ENCODE assay signal across 1 cellular context in the genomic region with DNA sequence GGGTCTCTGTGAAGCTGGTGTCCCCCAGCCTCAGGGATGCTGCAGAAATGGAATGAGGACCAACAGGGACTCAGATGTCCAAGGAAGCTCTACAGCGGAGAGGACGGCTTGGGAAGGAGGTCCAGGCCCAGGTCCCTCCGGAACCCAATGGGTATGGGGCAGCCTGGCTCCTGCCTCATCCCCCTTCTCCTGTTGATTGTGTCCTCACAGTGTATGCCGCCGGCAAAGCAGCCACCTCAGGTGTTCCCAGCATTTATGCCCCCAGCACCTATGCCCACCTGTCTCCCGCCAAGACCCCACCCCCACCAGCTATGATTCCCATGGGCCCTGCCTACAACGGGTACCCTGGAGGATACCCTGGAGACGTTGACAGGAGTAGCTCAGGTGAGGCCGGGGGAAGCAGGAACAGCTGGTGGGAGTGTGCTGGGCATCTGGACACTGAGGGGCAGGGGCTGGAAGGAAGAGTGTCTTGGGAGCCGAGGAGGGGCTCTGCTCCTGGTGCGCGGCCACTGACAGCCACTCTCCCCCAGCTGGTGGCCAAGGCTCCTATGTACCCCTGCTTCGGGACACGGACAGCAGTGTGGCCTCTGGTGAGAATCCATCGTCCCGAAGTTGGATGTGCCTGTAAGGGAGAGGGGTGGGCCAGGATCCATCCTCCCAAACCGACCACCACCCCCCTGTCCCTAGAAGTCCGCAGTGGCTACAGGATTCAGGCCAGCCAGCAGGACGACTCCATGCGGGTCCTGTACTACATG.
TF ChIP-seq lines count a peak whose summit lies in the region.

No MANE protein-coding gene starts in this region.

TF ChIP-seq in HepG2, 621 proteins besides CTCF, POLR2A, EP300 and RAD21 (continues in another document):
- TF ChIP-seq, protein P1, sequence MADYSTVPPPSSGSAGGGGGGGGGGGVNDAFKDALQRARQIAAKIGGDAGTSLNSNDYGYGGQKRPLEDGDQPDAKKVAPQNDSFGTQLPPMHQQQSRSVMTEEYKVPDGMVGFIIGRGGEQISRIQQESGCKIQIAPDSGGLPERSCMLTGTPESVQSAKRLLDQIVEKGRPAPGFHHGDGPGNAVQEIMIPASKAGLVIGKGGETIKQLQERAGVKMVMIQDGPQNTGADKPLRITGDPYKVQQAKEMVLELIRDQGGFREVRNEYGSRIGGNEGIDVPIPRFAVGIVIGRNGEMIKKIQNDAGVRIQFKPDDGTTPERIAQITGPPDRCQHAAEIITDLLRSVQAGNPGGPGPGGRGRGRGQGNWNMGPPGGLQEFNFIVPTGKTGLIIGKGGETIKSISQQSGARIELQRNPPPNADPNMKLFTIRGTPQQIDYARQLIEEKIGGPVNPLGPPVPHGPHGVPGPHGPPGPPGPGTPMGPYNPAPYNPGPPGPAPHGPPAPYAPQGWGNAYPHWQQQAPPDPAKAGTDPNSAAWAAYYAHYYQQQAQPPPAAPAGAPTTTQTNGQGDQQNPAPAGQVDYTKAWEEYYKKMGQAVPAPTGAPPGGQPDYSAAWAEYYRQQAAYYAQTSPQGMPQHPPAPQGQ (CRISPR knock-in tag; IDR thresholded peaks at IDR 0.05; ENCODE audit: borderline replicate concordance) = no peak
- TF ChIP-seq SNAI1 (CRISPR knock-in tag; IDR thresholded peaks at IDR 0.05; ENCODE audit: borderline replicate concordance) = no peak
- TF ChIP-seq, protein P2, sequence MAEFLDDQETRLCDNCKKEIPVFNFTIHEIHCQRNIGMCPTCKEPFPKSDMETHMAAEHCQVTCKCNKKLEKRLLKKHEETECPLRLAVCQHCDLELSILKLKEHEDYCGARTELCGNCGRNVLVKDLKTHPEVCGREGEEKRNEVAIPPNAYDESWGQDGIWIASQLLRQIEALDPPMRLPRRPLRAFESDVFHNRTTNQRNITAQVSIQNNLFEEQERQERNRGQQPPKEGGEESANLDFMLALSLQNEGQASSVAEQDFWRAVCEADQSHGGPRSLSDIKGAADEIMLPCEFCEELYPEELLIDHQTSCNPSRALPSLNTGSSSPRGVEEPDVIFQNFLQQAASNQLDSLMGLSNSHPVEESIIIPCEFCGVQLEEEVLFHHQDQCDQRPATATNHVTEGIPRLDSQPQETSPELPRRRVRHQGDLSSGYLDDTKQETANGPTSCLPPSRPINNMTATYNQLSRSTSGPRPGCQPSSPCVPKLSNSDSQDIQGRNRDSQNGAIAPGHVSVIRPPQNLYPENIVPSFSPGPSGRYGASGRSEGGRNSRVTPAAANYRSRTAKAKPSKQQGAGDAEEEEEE (CRISPR knock-in tag; IDR thresholded peaks at IDR 0.05; ENCODE audit: borderline replicate concordance) = no peak
- no peak for TF ChIP-seq SOX13 (IDR thresholded peaks at IDR 0.05)
- no peak for TF ChIP-seq SOX13 (CRISPR knock-in tag; conservative IDR thresholded peaks at IDR 0.05 in 1 of 2, IDR thresholded peaks at IDR 0.05 in 1 of 2)
- no peak for TF ChIP-seq NFYC (CRISPR knock-in tag; IDR thresholded peaks at IDR 0.05)
- TF ChIP-seq ETV5 (CRISPR knock-in tag; IDR thresholded peaks at IDR 0.05; ENCODE audit: borderline replicate concordance) = no peak
- TF ChIP-seq DPF2 (CRISPR knock-in tag; IDR thresholded peaks at IDR 0.05; ENCODE audit: borderline replicate concordance, low read depth) = no peak
- no peak for TF ChIP-seq SSRP1 (CRISPR knock-in tag; IDR thresholded peaks at IDR 0.05)
- TF ChIP-seq, protein P3, sequence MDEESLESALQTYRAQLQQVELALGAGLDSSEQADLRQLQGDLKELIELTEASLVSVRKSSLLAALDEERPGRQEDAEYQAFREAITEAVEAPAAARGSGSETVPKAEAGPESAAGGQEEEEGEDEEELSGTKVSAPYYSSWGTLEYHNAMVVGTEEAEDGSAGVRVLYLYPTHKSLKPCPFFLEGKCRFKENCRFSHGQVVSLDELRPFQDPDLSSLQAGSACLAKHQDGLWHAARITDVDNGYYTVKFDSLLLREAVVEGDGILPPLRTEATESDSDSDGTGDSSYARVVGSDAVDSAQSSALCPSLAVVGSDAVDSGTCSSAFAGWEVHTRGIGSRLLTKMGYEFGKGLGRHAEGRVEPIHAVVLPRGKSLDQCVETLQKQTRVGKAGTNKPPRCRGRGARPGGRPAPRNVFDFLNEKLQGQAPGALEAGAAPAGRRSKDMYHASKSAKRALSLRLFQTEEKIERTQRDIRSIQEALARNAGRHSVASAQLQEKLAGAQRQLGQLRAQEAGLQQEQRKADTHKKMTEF (CRISPR knock-in tag; IDR thresholded peaks at IDR 0.05) = no peak
- no peak for TF ChIP-seq ZNF530 (CRISPR knock-in tag; IDR thresholded peaks at IDR 0.05; ENCODE audit: low read depth)
- peak; percentile 78 for TF ChIP-seq SRSF1 (optimal IDR thresholded peaks at IDR 0.05; ENCODE audit: low read depth, low read length)
- TF ChIP-seq SP4 (CRISPR knock-in tag; IDR thresholded peaks at IDR 0.05) = peak; percentile 14; the same call in 1 of the 2 replicates
- peak; percentile 74; the same call in 1 of the 2 replicates for TF ChIP-seq ZNF326 (CRISPR knock-in tag; IDR thresholded peaks at IDR 0.05; ENCODE audit: borderline replicate concordance)
- TF ChIP-seq DR1 (CRISPR knock-in tag; IDR thresholded peaks at IDR 0.05) = no peak
- TF ChIP-seq ZNF33A (CRISPR knock-in tag; IDR thresholded peaks at IDR 0.05; ENCODE audit: borderline replicate concordance) = no peak
- TF ChIP-seq KDM5A (IDR thresholded peaks at IDR 0.05; ENCODE audit: borderline replicate concordance, low read length) = no peak
- TF ChIP-seq NCOA1 (CRISPR knock-in tag; IDR thresholded peaks at IDR 0.05) = no peak
- TF ChIP-seq AKAP8 (CRISPR knock-in tag; IDR thresholded peaks at IDR 0.05) = peak; percentile 8; the same call in 1 of the 2 replicates
- peak; percentile 55 for TF ChIP-seq RBM39 (IDR thresholded peaks at IDR 0.05; ENCODE audit: low read depth, low read length, poor library complexity, severe bottlenecking)
- TF ChIP-seq, protein P4, sequence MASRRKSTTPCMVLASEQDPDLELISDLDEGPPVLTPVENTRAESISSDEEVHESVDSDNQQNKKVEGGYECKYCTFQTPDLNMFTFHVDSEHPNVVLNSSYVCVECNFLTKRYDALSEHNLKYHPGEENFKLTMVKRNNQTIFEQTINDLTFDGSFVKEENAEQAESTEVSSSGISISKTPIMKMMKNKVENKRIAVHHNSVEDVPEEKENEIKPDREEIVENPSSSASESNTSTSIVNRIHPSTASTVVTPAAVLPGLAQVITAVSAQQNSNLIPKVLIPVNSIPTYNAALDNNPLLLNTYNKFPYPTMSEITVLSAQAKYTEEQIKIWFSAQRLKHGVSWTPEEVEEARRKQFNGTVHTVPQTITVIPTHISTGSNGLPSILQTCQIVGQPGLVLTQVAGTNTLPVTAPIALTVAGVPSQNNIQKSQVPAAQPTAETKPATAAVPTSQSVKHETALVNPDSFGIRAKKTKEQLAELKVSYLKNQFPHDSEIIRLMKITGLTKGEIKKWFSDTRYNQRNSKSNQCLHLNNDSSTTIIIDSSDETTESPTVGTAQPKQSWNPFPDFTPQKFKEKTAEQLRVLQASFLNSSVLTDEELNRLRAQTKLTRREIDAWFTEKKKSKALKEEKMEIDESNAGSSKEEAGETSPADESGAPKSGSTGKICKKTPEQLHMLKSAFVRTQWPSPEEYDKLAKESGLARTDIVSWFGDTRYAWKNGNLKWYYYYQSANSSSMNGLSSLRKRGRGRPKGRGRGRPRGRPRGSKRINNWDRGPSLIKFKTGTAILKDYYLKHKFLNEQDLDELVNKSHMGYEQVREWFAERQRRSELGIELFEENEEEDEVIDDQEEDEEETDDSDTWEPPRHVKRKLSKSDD (CRISPR knock-in tag; IDR thresholded peaks at IDR 0.05; ENCODE audit: low read depth) = no peak
- no peak for TF ChIP-seq SP2 (CRISPR knock-in tag; IDR thresholded peaks at IDR 0.05)
- TF ChIP-seq, protein P5, sequence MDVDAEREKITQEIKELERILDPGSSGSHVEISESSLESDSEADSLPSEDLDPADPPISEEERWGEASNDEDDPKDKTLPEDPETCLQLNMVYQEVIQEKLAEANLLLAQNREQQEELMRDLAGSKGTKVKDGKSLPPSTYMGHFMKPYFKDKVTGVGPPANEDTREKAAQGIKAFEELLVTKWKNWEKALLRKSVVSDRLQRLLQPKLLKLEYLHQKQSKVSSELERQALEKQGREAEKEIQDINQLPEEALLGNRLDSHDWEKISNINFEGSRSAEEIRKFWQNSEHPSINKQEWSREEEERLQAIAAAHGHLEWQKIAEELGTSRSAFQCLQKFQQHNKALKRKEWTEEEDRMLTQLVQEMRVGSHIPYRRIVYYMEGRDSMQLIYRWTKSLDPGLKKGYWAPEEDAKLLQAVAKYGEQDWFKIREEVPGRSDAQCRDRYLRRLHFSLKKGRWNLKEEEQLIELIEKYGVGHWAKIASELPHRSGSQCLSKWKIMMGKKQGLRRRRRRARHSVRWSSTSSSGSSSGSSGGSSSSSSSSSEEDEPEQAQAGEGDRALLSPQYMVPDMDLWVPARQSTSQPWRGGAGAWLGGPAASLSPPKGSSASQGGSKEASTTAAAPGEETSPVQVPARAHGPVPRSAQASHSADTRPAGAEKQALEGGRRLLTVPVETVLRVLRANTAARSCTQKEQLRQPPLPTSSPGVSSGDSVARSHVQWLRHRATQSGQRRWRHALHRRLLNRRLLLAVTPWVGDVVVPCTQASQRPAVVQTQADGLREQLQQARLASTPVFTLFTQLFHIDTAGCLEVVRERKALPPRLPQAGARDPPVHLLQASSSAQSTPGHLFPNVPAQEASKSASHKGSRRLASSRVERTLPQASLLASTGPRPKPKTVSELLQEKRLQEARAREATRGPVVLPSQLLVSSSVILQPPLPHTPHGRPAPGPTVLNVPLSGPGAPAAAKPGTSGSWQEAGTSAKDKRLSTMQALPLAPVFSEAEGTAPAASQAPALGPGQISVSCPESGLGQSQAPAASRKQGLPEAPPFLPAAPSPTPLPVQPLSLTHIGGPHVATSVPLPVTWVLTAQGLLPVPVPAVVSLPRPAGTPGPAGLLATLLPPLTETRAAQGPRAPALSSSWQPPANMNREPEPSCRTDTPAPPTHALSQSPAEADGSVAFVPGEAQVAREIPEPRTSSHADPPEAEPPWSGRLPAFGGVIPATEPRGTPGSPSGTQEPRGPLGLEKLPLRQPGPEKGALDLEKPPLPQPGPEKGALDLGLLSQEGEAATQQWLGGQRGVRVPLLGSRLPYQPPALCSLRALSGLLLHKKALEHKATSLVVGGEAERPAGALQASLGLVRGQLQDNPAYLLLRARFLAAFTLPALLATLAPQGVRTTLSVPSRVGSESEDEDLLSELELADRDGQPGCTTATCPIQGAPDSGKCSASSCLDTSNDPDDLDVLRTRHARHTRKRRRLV (CRISPR knock-in tag; IDR thresholded peaks at IDR 0.05) = no peak
- TF ChIP-seq ZNF224 (CRISPR knock-in tag; IDR thresholded peaks at IDR 0.05) = no peak
- TF ChIP-seq ZNF496 (CRISPR knock-in tag; IDR thresholded peaks at IDR 0.05; ENCODE audit: insufficient replicate concordance) = no peak
- TF ChIP-seq SALL2 (CRISPR knock-in tag; IDR thresholded peaks at IDR 0.05) = peak; percentile 34; the same call in 1 of the 2 replicates
- TF ChIP-seq, protein P6, sequence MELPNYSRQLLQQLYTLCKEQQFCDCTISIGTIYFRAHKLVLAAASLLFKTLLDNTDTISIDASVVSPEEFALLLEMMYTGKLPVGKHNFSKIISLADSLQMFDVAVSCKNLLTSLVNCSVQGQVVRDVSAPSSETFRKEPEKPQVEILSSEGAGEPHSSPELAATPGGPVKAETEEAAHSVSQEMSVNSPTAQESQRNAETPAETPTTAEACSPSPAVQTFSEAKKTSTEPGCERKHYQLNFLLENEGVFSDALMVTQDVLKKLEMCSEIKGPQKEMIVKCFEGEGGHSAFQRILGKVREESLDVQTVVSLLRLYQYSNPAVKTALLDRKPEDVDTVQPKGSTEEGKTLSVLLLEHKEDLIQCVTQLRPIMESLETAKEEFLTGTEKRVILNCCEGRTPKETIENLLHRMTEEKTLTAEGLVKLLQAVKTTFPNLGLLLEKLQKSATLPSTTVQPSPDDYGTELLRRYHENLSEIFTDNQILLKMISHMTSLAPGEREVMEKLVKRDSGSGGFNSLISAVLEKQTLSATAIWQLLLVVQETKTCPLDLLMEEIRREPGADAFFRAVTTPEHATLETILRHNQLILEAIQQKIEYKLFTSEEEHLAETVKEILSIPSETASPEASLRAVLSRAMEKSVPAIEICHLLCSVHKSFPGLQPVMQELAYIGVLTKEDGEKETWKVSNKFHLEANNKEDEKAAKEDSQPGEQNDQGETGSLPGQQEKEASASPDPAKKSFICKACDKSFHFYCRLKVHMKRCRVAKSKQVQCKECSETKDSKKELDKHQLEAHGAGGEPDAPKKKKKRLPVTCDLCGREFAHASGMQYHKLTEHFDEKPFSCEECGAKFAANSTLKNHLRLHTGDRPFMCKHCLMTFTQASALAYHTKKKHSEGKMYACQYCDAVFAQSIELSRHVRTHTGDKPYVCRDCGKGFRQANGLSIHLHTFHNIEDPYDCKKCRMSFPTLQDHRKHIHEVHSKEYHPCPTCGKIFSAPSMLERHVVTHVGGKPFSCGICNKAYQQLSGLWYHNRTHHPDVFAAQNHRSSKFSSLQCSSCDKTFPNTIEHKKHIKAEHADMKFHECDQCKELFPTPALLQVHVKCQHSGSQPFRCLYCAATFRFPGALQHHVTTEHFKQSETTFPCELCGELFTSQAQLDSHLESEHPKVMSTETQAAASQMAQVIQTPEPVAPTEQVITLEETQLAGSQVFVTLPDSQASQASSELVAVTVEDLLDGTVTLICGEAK (IDR thresholded peaks at IDR 0.05) = no peak
- TF ChIP-seq, protein P6 (CRISPR knock-in tag; IDR thresholded peaks at IDR 0.05) = no peak
- 0 out of 2 replicates have a peak, but pooled peaks have one; percentile 8 for TF ChIP-seq POLR2G (IDR thresholded peaks at IDR 0.05; ENCODE audit: low read depth, low read length)
